ENCODE assay signal across 30 cellular contexts in the genomic region with DNA sequence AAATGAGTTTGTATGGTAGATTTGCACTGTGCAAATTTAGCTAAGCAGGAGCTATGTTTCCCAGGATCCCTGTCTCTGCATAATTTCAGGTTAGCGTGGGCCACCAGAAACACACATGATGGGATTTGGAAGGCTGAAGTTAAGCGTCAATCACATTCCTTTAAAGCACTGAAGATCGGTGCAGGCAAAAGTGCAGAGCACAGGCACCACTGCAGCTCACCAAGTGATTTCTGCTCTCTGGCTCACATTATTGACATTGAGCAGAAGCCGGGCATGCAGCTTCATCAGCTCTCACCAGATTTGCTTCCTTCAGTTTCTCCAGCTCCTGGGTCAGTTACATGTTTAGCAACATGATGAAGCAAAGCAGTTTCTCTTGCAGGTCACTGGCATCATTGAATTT.
DNase-seq lines count a peak whose midpoint lies in the region; ATAC-seq and TF ChIP-seq lines count a peak whose summit lies in the region.
"Had no signal": no experiment of that assay in that cellular context is flagged by ENCODE, and none has a peak within 500 bp of the region (broad histone marks: within the 10 kb centered on the region; RNA-seq: fewer than 3 reads in every experiment).

No MANE protein-coding gene starts in this region.

- H3K27ac ChIP-seq in mammary epithelial cell (ENCODE audit: insufficient read depth, low read depth, low read length) (no peak overlapping the region), breast epithelium (peak overlapping the region in 1 of 2 donors; percentile 56), RWPE2 (ENCODE audit: poor library complexity, severe bottlenecking) (peak overlapping the region; percentile 99), left ventricle myocardium inferior (replicated peaks) (peak overlapping the region; percentile 83), sigmoid colon (peak overlapping the region in 3 of 4 donors; percentile 40 to 56 (median 48)), adrenal gland (no peak overlapping the region)
- H3K27ac ChIP-seq: parathyroid adenoma, suprapubic skin, upper lobe of right lung had no signal

- CTCF ChIA-PET in mammary epithelial cell (lab: Charles Lee; ENCODE audit: low non-redundant PET) = no interaction called here

- intact Hi-C loops in mammary epithelial cell (cut with micrococcal nuclease) = no loop called here
- intact Hi-C loops in breast epithelium (cut with DNase I; ENCODE audit: low total_unique reads) = no loop called here
- intact Hi-C loops in left ventricle myocardium inferior (cut with micrococcal nuclease) = no loop called here
- intact Hi-C loops in sigmoid colon (cut with DNase I) = no loop called here
- intact Hi-C loops in adrenal gland (cut with DNase I) = no loop called here

- H3K4me2 ChIP-seq in mammary epithelial cell (ENCODE audit: insufficient read depth, low read depth, low read length) = no peak overlapping the region

- dilution Hi-C loops in mammary epithelial cell (cut with HindIII; ENCODE audit: low sequenced_read_pairs) = no loop called here

- no peak for TF ChIP-seq CTCF in mammary epithelial cell (conservative IDR thresholded peaks at IDR 0.05 in 1 of 2, IDR thresholded peaks at IDR 0.05 in 1 of 2; ENCODE audit: extremely low read depth in 1 of 2, insufficient read depth in 1 of 2, low read depth in 1 of 2, low read length in 2 of 2)
- TF ChIP-seq CTCF in breast epithelium (IDR thresholded peaks at IDR 0.05) = no peak
- TF ChIP-seq CTCF in RWPE2 (IDR thresholded peaks at IDR 0.05; ENCODE audit: poor library complexity, severe bottlenecking) = no peak
- no peak for TF ChIP-seq CTCF in left ventricle myocardium inferior (IDR thresholded peaks at IDR 0.05; ENCODE audit: borderline replicate concordance)
- no peak for TF ChIP-seq CTCF in sigmoid colon (IDR thresholded peaks at IDR 0.05)
- no peak for TF ChIP-seq CTCF in adrenal gland (IDR thresholded peaks at IDR 0.05)

- ATAC-seq in RWPE2 (ENCODE audit: low read depth) = no peak
- ATAC-seq in GM19467 (IDR thresholded peaks at IDR 0.05; ENCODE audit: unreplicated experiment) = no peak
- ATAC-seq: effector memory CD8-positive, alpha-beta T cell; esophagus mucosa; sciatic nerve; upper lobe of right lung had no signal

- H3K9me3 ChIP-seq in mammary epithelial cell (replicated peaks; ENCODE audit: insufficient read depth, low read length) (no peaks in the 10 kb centered on the region), breast epithelium (no peaks in the 10 kb centered on the region), RWPE2 (ENCODE audit: severe bottlenecking) (no peaks in the 10 kb centered on the region), left ventricle myocardium inferior (replicated peaks) (no peaks in the 10 kb centered on the region), sigmoid colon (no peaks in the 10 kb centered on the region), adrenal gland (replicated peaks in 1 of 3) (no peaks in the 10 kb centered on the region)
- H3K9me3 ChIP-seq: Caco-2, suprapubic skin, upper lobe of right lung had no signal

- 89% methylated on average over 4 of the region's 4 CpGs for WGBS in mammary epithelial cell (ENCODE audit: low coverage, missing lambda C conversion rate)
- WGBS in sigmoid colon, 2 donors = 67 to 79% methylated on average over 4 of the region's 4 CpGs
- WGBS in adrenal gland, 4 donors = 67 to 83% (median 79%) methylated on average over 4 of the region's 4 CpGs

- H3K9ac ChIP-seq in mammary epithelial cell (ENCODE audit: insufficient read depth, low read length) = no peak overlapping the region
- H3K9ac ChIP-seq: parathyroid adenoma had no signal

- H3K27me3 ChIP-seq in mammary epithelial cell (ENCODE audit: insufficient read depth, low read length) = no peaks in the 10 kb centered on the region
- no peaks in the 10 kb centered on the region for H3K27me3 ChIP-seq in breast epithelium
- no peaks in the 10 kb centered on the region for H3K27me3 ChIP-seq in RWPE2 (ENCODE audit: insufficient read depth, poor library complexity, severe bottlenecking)
- no peaks in the 10 kb centered on the region for H3K27me3 ChIP-seq in left ventricle myocardium inferior (ENCODE audit: low read depth)
- H3K27me3 ChIP-seq in sigmoid colon = no peaks in the 10 kb centered on the region
- H3K27me3 ChIP-seq in adrenal gland = no peaks in the 10 kb centered on the region
- H3K27me3 ChIP-seq: suprapubic skin, upper lobe of right lung had no signal

- TF ChIP-seq POLR2A in breast epithelium (IDR thresholded peaks at IDR 0.05) (no peak), sigmoid colon (IDR thresholded peaks at IDR 0.05) (no peak), adrenal gland (IDR thresholded peaks at IDR 0.05) (no peak)

- H4K20me1 ChIP-seq in mammary epithelial cell (ENCODE audit: insufficient read depth, low read length) = no peaks in the 10 kb centered on the region

- TF ChIP-seq EP300 in sigmoid colon (IDR thresholded peaks at IDR 0.05) = no peak

- no peaks in the 10 kb centered on the region for H3K79me2 ChIP-seq in mammary epithelial cell (ENCODE audit: insufficient read depth, low read length)
- H3K79me2 ChIP-seq: parathyroid adenoma had no signal

- H3K4me3 ChIP-seq in mammary epithelial cell (replicated peaks in 1 of 3; ENCODE audit: insufficient read depth in 1 of 3, low read depth in 2 of 3, low read length in 3 of 3) = no peak overlapping the region
- peak overlapping the region in 1 of 3 donors; percentile 24 for H3K4me3 ChIP-seq in breast epithelium
- no peak overlapping the region for H3K4me3 ChIP-seq in RWPE2 (ENCODE audit: severe bottlenecking)
- H3K4me3 ChIP-seq in left ventricle myocardium inferior = no peak overlapping the region
- no peak overlapping the region for H3K4me3 ChIP-seq in sigmoid colon
- no peak overlapping the region for H3K4me3 ChIP-seq in adrenal gland
- H3K4me3 ChIP-seq: coronary artery, lung, suprapubic skin, upper lobe of right lung had no signal

- H3K4me1 ChIP-seq in mammary epithelial cell (ENCODE audit: insufficient read depth, low read length) (peaks cover 79% of the 10 kb centered on the region), breast epithelium (no peaks in the 10 kb centered on the region), RWPE2 (ENCODE audit: insufficient read depth, poor library complexity, severe bottlenecking) (peaks cover 86% of the 10 kb centered on the region), left ventricle myocardium inferior (peaks cover 89% of the 10 kb centered on the region), sigmoid colon (peaks cover 0 to 30% (median 27%) of the 10 kb centered on the region in 4 donors), adrenal gland (replicated peaks in 1 of 2) (peaks cover 0 to 10% of the 10 kb centered on the region in 2 donors)
- H3K4me1 ChIP-seq: parathyroid adenoma had no signal

- H2AFZ ChIP-seq in mammary epithelial cell (ENCODE audit: low read depth, low read length) = peak overlapping the region; percentile 12
- H2AFZ ChIP-seq: parathyroid adenoma had no signal

- in situ Hi-C loops in mammary epithelial cell (cut with MboI; ENCODE audit: low sequenced_read_pairs in 2 of 2) = no loop called here

- H3K36me3 ChIP-seq in mammary epithelial cell (ENCODE audit: insufficient read depth, low read length) (no peaks in the 10 kb centered on the region), breast epithelium (no peaks in the 10 kb centered on the region), RWPE2 (ENCODE audit: low read depth) (no peaks in the 10 kb centered on the region), left ventricle myocardium inferior (no peaks in the 10 kb centered on the region), sigmoid colon (no peaks in the 10 kb centered on the region), adrenal gland (replicated peaks in 1 of 2) (no peaks in the 10 kb centered on the region)
- H3K36me3 ChIP-seq: suprapubic skin, upper lobe of right lung had no signal

- BruUV-seq in mammary epithelial cell (replicated peaks; lab: Mats Ljungman, UMichigan) = no TSS peak

- no peak for DNase-seq in mammary epithelial cell
- no peak for DNase-seq in breast epithelium (ENCODE audit: low spot score in 2 of 2)
- DNase-seq in RWPE2 (ENCODE audit: low spot score) = no peak
- DNase-seq in left ventricle myocardium inferior = no peak
- DNase-seq in sigmoid colon = no peak
- no peak for DNase-seq in adrenal gland
- no peak for DNase-seq in NCI-H1092 treated with DMSO at 0.1 percent for 48 hours (lab: John Stamatoyannopoulos, UW)
- DNase-seq: 8988T; activated CD4-positive, CD25-positive, alpha-beta regulatory T cell; activated effector memory CD4-positive, alpha-beta T cell treated with anti-CD3 and anti-CD28 coated beads, Interleukin-2, amount 50 U/mL, for 16 hours; activated naive CD8-positive, alpha-beta T cell treated with anti-CD3 and anti-CD28 coated beads, Interleukin-2, amount 10 ng/mL, durations not matched to agents 7 days and 5 days; activated T-cell treated with anti-CD3 and anti-CD28 coated beads, Interleukin-2, amount 50 U/mL, for 24 hours; Caco-2; DMS53; effector memory CD8-positive, alpha-beta T cell; foreskin melanocyte; HCEC 1CT; kidney glomerular epithelial cell; NCI-H2107; NCI-H345; NCI-H748 treated with DMSO at 0.1 percent for 48 hours; stimulated activated CD4-positive, alpha-beta T cell treated with anti-CD3 and anti-CD28 coated beads, Interleukin-4, amount 100 ng/mL, for 4 hours; upper lobe of right lung had no signal

Comparison
In these comparisons a context has a peak if more than half of its experiments do, and no peak if none do; other contexts are left out.
1. H3K27ac ChIP-seq: peak in RWPE2 (single experiment), left ventricle myocardium inferior (single experiment) and sigmoid colon (3 of 4); none in mammary epithelial cell (single experiment) and adrenal gland (0 of 5).